19 cellular contexts compared by ENCODE assay signal in the genomic region with DNA sequence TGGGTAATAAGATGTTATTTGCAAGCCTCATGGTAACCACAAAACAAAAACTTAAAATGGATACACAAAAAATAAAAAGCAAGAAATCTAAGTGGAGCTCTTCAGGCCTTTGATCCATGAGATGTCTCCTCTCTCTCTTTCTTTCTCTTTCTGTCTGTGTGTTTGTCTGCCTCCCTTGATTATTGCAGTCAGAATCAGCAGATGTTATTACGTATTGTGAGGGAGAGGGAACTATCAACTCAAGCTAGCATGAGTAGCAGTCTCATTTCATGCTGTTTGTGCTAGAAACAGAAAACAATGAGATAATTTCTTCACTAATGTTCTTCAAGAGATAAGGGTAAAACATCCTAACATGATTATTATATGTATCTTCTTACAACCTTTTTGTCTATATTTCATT.
"Had no signal": no experiment of that assay in that cellular context is flagged by ENCODE, and none has a peak within 500 bp of the region (broad histone marks: within the 10 kb centered on the region; RNA-seq: fewer than 3 reads in every experiment).

No MANE protein-coding gene starts in this region.

- H3K27me3 ChIP-seq: adrenal gland, dorsolateral prefrontal cortex, gastrocnemius medialis, spleen, transverse colon had no signal

- DNase-seq: activated CD4-positive, alpha-beta T cell treated with anti-CD3 and anti-CD28 coated beads, Interleukin-2, amount 50 U/mL, for 1 hour; activated naive CD4-positive, alpha-beta T cell treated with anti-CD3 and anti-CD28 coated beads, Interleukin-2, amount 50 U/mL, for 16 hours; adrenal gland; dorsolateral prefrontal cortex; gastrocnemius medialis; nucleus accumbens; right cardiac atrium; spleen; stimulated activated CD4-positive, alpha-beta T cell treated with anti-CD3 and anti-CD28 coated beads, Interleukin-1b, Interleukin-23, amount 100 ng/mL, for 48 hours; stimulated activated naive CD4-positive, alpha-beta T cell; substantia nigra; T-helper 2 cell; transverse colon had no signal

- H3K4me1 Mint-ChIP-seq: brain had no signal

- H3K36me3 ChIP-seq: adrenal gland, gastrocnemius medialis, spleen, transverse colon had no signal

- H3K27me3 Mint-ChIP-seq: brain; natural killer cell treated with Interleukin-12 subunit alpha and Interleukin-12 subunit beta and Interleukin-15 and Interleukin-18, amount 100 ng/mL, for 72 hours; progenitor cell of endocrine pancreas had no signal

- H3K4me3 ChIP-seq: adrenal gland, dorsolateral prefrontal cortex, gastrocnemius medialis, lung, spleen, transverse colon had no signal

- ATAC-seq: esophagus mucosa; gastrocnemius medialis; natural killer cell treated with Interleukin-12 subunit alpha and Interleukin-12 subunit beta and Interleukin-15 and Interleukin-18, amount 100 ng/mL, for 72 hours; right cardiac atrium had no signal

- H3K4me1 ChIP-seq: adrenal gland, gastrocnemius medialis, spleen had no signal

- H3K4me3 Mint-ChIP-seq: brain; natural killer cell treated with Interleukin-12 subunit alpha and Interleukin-12 subunit beta and Interleukin-15 and Interleukin-18, amount 100 ng/mL, for 72 hours had no signal

- H3K9me3 ChIP-seq: adrenal gland, gastrocnemius medialis, spleen, transverse colon had no signal

- H3K27ac Mint-ChIP-seq: activated T-helper 2 cell treated with anti-CD3 and anti-CD28 coated beads, Interferon-gamma antibody, Interleukin-2, Interleukin-4, amounts not matched to agents 10 μg/mL and 5 μg/mL and 100 μg/mL, durations not matched to agents 14 hours and 24 hours and 36 hours; brain; natural killer cell treated with Interleukin-12 subunit alpha and Interleukin-12 subunit beta and Interleukin-15 and Interleukin-18, amount 100 ng/mL, for 72 hours; progenitor cell of endocrine pancreas had no signal

- H3K9me3 Mint-ChIP-seq: activated T-helper 2 cell treated with anti-CD3 and anti-CD28 coated beads, Interferon-gamma antibody, Interleukin-2, Interleukin-4, amounts not matched to agents 10 μg/mL and 5 μg/mL and 100 μg/mL, durations not matched to agents 14 hours and 24 hours and 36 hours; brain; natural killer cell treated with Interleukin-12 subunit alpha and Interleukin-12 subunit beta and Interleukin-15 and Interleukin-18, amount 100 ng/mL, for 72 hours had no signal

- H3K36me3 Mint-ChIP-seq: brain; natural killer cell treated with Interleukin-12 subunit alpha and Interleukin-12 subunit beta and Interleukin-15 and Interleukin-18, amount 100 ng/mL, for 72 hours had no signal

- H3K27ac ChIP-seq: adrenal gland, dorsolateral prefrontal cortex, gastrocnemius medialis, spleen, transverse colon had no signal
